In genomic region chr9:133458643-133459312, GRCh38 we compare ENCODE assay signal across 8 cellular contexts. TPM values are rescaled to one million over a fixed set of nuclear protein-coding genes. Genes with fewer than 3 reads are reported as not detected.
DNase-seq lines count a peak whose midpoint lies in the region; ATAC-seq and TF ChIP-seq lines count a peak whose summit lies in the region.

No MANE protein-coding gene starts in this region.

- ATAC-seq in GM18511 (IDR thresholded peaks at IDR 0.05; ENCODE audit: unreplicated experiment) (no peak), HG03469 (IDR thresholded peaks at IDR 0.05; ENCODE audit: unreplicated experiment) (no peak)

- peak overlapping the region in 3 of 4 donors; percentile 60 to 90 (median 84) for H3K4me3 ChIP-seq in esophagus squamous epithelium
- peak overlapping the region in 2 of 3 donors; percentile 69 to 92 for H3K4me3 ChIP-seq in skeletal muscle tissue (ENCODE audit: low read length in 3 of 3)

- no peak for TF ChIP-seq CTCF in esophagus squamous epithelium (IDR thresholded peaks at IDR 0.05)

- H3K27ac ChIP-seq in esophagus squamous epithelium (peak overlapping the region; percentile 87 to 96 (median 91)), skeletal muscle tissue (ENCODE audit: low read depth, low read length) (peak overlapping the region; percentile 90)

- intact Hi-C loops in esophagus squamous epithelium (cut with DNase I) = no loop called here

- TF ChIP-seq POLR2A in esophagus squamous epithelium (IDR thresholded peaks at IDR 0.05) = no peak

- 49 to 70% methylated on average over 9 to 14 of the region's 16 CpGs for WGBS in esophagus squamous epithelium, 2 donors

- no peaks in the 10 kb centered on the region for H3K9me3 ChIP-seq in esophagus squamous epithelium
- H3K9me3 ChIP-seq in skeletal muscle tissue (ENCODE audit: control insufficient read depth in 3 of 3, low read length in 3 of 3) = no peaks in the 10 kb centered on the region

- H3K36me3 ChIP-seq in esophagus squamous epithelium = no peaks in the 10 kb centered on the region
- peaks cover 3 to 9% (median 5%) of the 10 kb centered on the region in 3 donors for H3K36me3 ChIP-seq in skeletal muscle tissue (ENCODE audit: control insufficient read depth in 3 of 3, insufficient read depth in 3 of 3, low read length in 3 of 3)

- DNase-seq in NCI-H1417 (lab: John Stamatoyannopoulos, UW) = peak in 2 of 3 experiments; percentile 49 to 67
- DNase-seq in NCI-H1417 treated with DMSO at 0.1 percent for 48 hours (lab: John Stamatoyannopoulos, UW) = no peak
- peak; percentile 37 for DNase-seq in RKO (ENCODE audit: low spot score)
- no peak for DNase-seq in esophagus squamous epithelium (lab: John Stamatoyannopoulos, UW)
- no peak for DNase-seq in NCI-H2171 (lab: John Stamatoyannopoulos, UW)

- H3K4me1 ChIP-seq in esophagus squamous epithelium = peaks cover 6 to 31% (median 21%) of the 10 kb centered on the region in 3 donors
- peaks cover 30 to 34% (median 32%) of the 10 kb centered on the region in 3 donors for H3K4me1 ChIP-seq in skeletal muscle tissue (ENCODE audit: control insufficient read depth in 3 of 3, insufficient read depth in 3 of 3, low read length in 3 of 3)

- no peaks in the 10 kb centered on the region for H3K27me3 ChIP-seq in esophagus squamous epithelium
- H3K27me3 ChIP-seq in skeletal muscle tissue (ENCODE audit: control insufficient read depth in 3 of 3, insufficient read depth in 3 of 3, low read length in 3 of 3) = no peaks in the 10 kb centered on the region

- H3K9ac ChIP-seq in skeletal muscle tissue (ENCODE audit: low read depth in 1 of 3, low read length in 3 of 3) = peak overlapping the region in 1 of 3 donors; percentile 64

RNA-seq across cellular contexts. Expression of gene CACFD1, which starts 1.0 kb away (rescaled TPM):
- total RNA-seq in esophagus squamous epithelium (10 to 100 TPM in 1 of 4 donors, 1 to 10 TPM in 3; 5.9 to 13.7 (median 9.1) TPM), skeletal muscle tissue (4.7 TPM)

RNA-seq across cellular contexts. Expression of gene SLC2A6, which starts 20.1 kb away (rescaled TPM):
- total RNA-seq in esophagus squamous epithelium = 1 to 10 TPM in 1 of 4 donors, under 1 TPM in 3; 0.42 to 1.1 (median 0.85) TPM
- total RNA-seq in skeletal muscle tissue = 0.52 TPM

RNA-seq across cellular contexts. Expression of gene ADAMTS13, which starts 36.6 kb away (rescaled TPM):
- 1 to 10 TPM in 1 of 4 donors, under 1 TPM in 3; 0.21 to 2.5 (median 0.33) TPM for total RNA-seq in esophagus squamous epithelium
- 1.6 TPM for total RNA-seq in skeletal muscle tissue

RNA-seq across cellular contexts. Expression of gene REXO4, which starts 41.0 kb away (rescaled TPM):
- 10 to 100 TPM; 21.5 to 26.0 (median 21.7) TPM for total RNA-seq in esophagus squamous epithelium
- total RNA-seq in skeletal muscle tissue = 14.6 TPM

Comparison
In these comparisons a context has a peak if more than half of its experiments do, and no peak if none do; other contexts are left out.
1. DNase-seq: peak in NCI-H1417 (2 of 3) and RKO (single experiment); none in NCI-H1417 treated with DMSO at 0.1 percent for 48 hours (single experiment), esophagus squamous epithelium (single experiment) and NCI-H2171 (single experiment).